Comparison of ENCODE assay signal across 16 cellular contexts in the genomic region with DNA sequence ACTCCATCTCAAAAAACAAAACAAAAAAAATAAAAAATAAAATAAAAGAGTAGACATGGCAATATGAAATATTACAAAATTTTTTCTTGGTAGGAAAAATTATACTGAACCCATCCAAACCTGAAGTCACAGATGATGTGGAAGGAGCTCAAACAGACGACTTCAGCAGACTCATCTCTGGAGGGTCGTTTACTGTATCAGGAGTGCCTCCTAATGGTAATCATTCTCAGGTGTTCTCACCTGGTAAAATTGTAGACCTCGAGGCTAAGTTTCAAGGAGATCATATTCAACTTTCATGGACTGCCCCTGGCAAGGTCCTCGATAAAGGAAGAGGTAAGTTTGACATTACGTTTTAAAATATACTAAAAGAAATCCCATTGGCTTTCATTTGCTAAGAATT.
"Had no signal": no experiment of that assay in that cellular context is flagged by ENCODE, and none has a peak within 500 bp of the region (broad histone marks: within the 10 kb centered on the region; RNA-seq: fewer than 3 reads in every experiment).

No MANE protein-coding gene starts in this region.

- H3K36me3 ChIP-seq: sigmoid colon had no signal

- H3K4me3 ChIP-seq: sigmoid colon had no signal

- H3K9me3 ChIP-seq: sigmoid colon had no signal

- H3K27ac ChIP-seq: sigmoid colon had no signal

- DNase-seq: activated B cell treated with CpG ODN at 0.5 μM for 24 hours; activated CD4-positive, alpha-beta memory T cell treated with anti-CD3 and anti-CD28 coated beads, Interleukin-2, amount 10 ng/mL, durations not matched to agents 7 days and 5 days; activated CD4-positive, alpha-beta T cell treated with anti-CD3 and anti-CD28 coated beads for 4 hours; activated naive CD4-positive, alpha-beta T cell treated with Interleukin-2 at 50 U/mL for 16 hours; activated naive CD8-positive, alpha-beta T cell treated with anti-CD3 and anti-CD28 coated beads, Interleukin-2, amount 10 ng/mL, durations not matched to agents 7 days and 5 days; activated T-cell treated with anti-CD3 and anti-CD28 coated beads, Interleukin-2, amount 50 U/mL, for 1 hour; amygdala; dermis blood vessel endothelial cell; effector memory CD4-positive, alpha-beta T cell; foreskin fibroblast; hippocampal formation; occipital lobe; sigmoid colon; stimulated activated CD4-positive, alpha-beta T cell treated with anti-CD3 and anti-CD28 coated beads, Interleukin-4, amount 100 ng/mL, for 4 hours had no signal

- ATAC-seq: left ventricle myocardium superior; stimulated activated memory B cell treated with anti-CD40 and anti-IgM and Interleukin-4, amounts not matched to agents 10 μg/mL and 1 μg/mL and 100 μg/mL, for 72 hours had no signal

- H3K27me3 ChIP-seq: sigmoid colon had no signal

- H3K4me1 ChIP-seq: sigmoid colon had no signal
